8 cellular contexts compared by ENCODE assay signal in genomic region chr4:85747871-85748491, GRCh38.
DNase-seq lines count a peak whose midpoint lies in the region; ATAC-seq and TF ChIP-seq lines count a peak whose summit lies in the region.

No MANE protein-coding gene starts in this region.

- peak; percentile 64 to 89 (median 84) for TF ChIP-seq CTCF in adrenal gland (IDR thresholded peaks at IDR 0.05)
- peak; percentile 68 to 90 for TF ChIP-seq CTCF in right atrium auricular region (IDR thresholded peaks at IDR 0.05)

- no peak for TF ChIP-seq POLR2A in adrenal gland (IDR thresholded peaks at IDR 0.05)

- H3K4me1 ChIP-seq in adrenal gland (replicated peaks in 1 of 2) (no peaks in the 10 kb centered on the region), right atrium auricular region (peaks cover 0 to 22% of the 10 kb centered on the region in 2 donors)

- 26 to 36% (median 33%) methylated on average over 3 of the region's 3 CpGs for WGBS in adrenal gland, 4 donors

- H3K36me3 ChIP-seq in adrenal gland (replicated peaks in 1 of 2), result no peaks in the 10 kb centered on the region
- no peaks in the 10 kb centered on the region for H3K36me3 ChIP-seq in right atrium auricular region

- no peaks in the 10 kb centered on the region for H3K27me3 ChIP-seq in adrenal gland
- no peaks in the 10 kb centered on the region for H3K27me3 ChIP-seq in right atrium auricular region

- H3K9me3 ChIP-seq in adrenal gland (replicated peaks in 1 of 3), result no peaks in the 10 kb centered on the region
- H3K9me3 ChIP-seq in right atrium auricular region, result no peaks in the 10 kb centered on the region

- intact Hi-C loops in adrenal gland (cut with DNase I), result loop anchor here in 1 of 2 donors (5.0 kb wide), 1 partner anchor 601 kb away; no protein-coding TSS in a partner anchor

- peak; percentile 34 for DNase-seq in DMS114 treated with DMSO at 0.1 percent for 48 hours (lab: John Stamatoyannopoulos, UW; ENCODE audit: unreplicated experiment)
- DNase-seq in NCI-H226, result peak; percentile 26
- DNase-seq in adrenal gland, result peak; percentile 28 to 73 (median 49)
- DNase-seq in right atrium auricular region (ENCODE audit: low spot score), result no peak
- peak; percentile 63 for DNase-seq in skeletal muscle cell (ENCODE audit: low read depth)
- DNase-seq in ecto neural progenitor cell (ENCODE audit: low spot score), result no peak

- H3K4me3 ChIP-seq in adrenal gland (no peak overlapping the region), right atrium auricular region (no peak overlapping the region), skeletal muscle cell (ENCODE audit: low read depth, low read length) (no peak overlapping the region)

- H3K27ac ChIP-seq in adrenal gland (no peak overlapping the region), right atrium auricular region (no peak overlapping the region)

- ATAC-seq in GM19452 (IDR thresholded peaks at IDR 0.05; ENCODE audit: unreplicated experiment) (peak; percentile 59), HG03457 (IDR thresholded peaks at IDR 0.05; ENCODE audit: unreplicated experiment) (peak; percentile 66)

Comparison
In these comparisons a context has a peak if more than half of its experiments do, and no peak if none do; other contexts are left out.
1. DNase-seq: peak in DMS114 treated with DMSO at 0.1 percent for 48 hours (single experiment), NCI-H226 (single experiment), adrenal gland (7 of 7) and skeletal muscle cell (single experiment); none in right atrium auricular region (single experiment) and ecto neural progenitor cell (single experiment).